Comparison of ENCODE assay signal across 9 cellular contexts in genomic region chr16:9033125-9033830, GRCh38.
DNase-seq lines count a peak whose midpoint lies in the region; ATAC-seq, FAIRE-seq and TF ChIP-seq lines count a peak whose summit lies in the region.
"Had no signal": no experiment of that assay in that cellular context is flagged by ENCODE, and none has a peak within 500 bp of the region (broad histone marks: within the 10 kb centered on the region; RNA-seq: fewer than 3 reads in every experiment).

No MANE protein-coding gene starts in this region.

- H3K4me3 ChIP-seq in GM12875 (ENCODE audit: low read depth, low read length) (no peak overlapping the region), retinal pigment epithelial cell (ENCODE audit: low read length) (no peak overlapping the region)

- no peak for ATAC-seq in GM21737 (IDR thresholded peaks at IDR 0.05; ENCODE audit: unreplicated experiment)
- ATAC-seq in GM19351 (IDR thresholded peaks at IDR 0.05; ENCODE audit: unreplicated experiment): no peak

- peak; percentile 72 for TF ChIP-seq CTCF in AG09319 (IDR thresholded peaks at IDR 0.05; ENCODE audit: low read depth, low read length)
- peak; percentile 52; the same call in 1 of the 2 replicates for TF ChIP-seq CTCF in GM12875 (IDR thresholded peaks at IDR 0.05; ENCODE audit: borderline replicate concordance, insufficient read depth, low read depth, low read length)
- TF ChIP-seq CTCF in retinal pigment epithelial cell (conservative IDR thresholded peaks at IDR 0.05; ENCODE audit: low read depth, low read length): peak; percentile 82

- DNase-seq in AG09319 (ENCODE audit: extremely low read depth, low read depth) (no peak), RCC 7860 (ENCODE audit: low spot score) (peak; percentile 23), fibroblast of peridontal ligament (ENCODE audit: extremely low read depth) (peak; percentile 71), retinal pigment epithelial cell (ENCODE audit: low read depth) (no peak)
- DNase-seq in stimulated activated CD4-positive, alpha-beta T cell treated with anti-CD3 and anti-CD28 coated beads, Interleukin-12 subunit alpha, Interleukin-12 subunit beta, amount 100 ng/mL, for 4 hours: no peak

- no peak for FAIRE-seq in RCC 7860 (lab: Jason Lieb, UNC)
- FAIRE-seq: endometrium had no signal

Comparison
In these comparisons a context has a peak if more than half of its experiments do, and no peak if none do; other contexts are left out.
1. DNase-seq: peak in RCC 7860 (single experiment) and fibroblast of peridontal ligament (single experiment); none in AG09319 (single experiment), retinal pigment epithelial cell (single experiment) and stimulated activated CD4-positive, alpha-beta T cell treated with anti-CD3 and anti-CD28 coated beads, Interleukin-12 subunit alpha, Interleukin-12 subunit beta, amount 100 ng/mL, for 4 hours (single experiment).
2. Peak in every context shown above with its lines, with median percentiles within 50 percentile points of each other: CTCF ChIP-seq.